19 cellular contexts compared by ENCODE assay signal in the genomic region with DNA sequence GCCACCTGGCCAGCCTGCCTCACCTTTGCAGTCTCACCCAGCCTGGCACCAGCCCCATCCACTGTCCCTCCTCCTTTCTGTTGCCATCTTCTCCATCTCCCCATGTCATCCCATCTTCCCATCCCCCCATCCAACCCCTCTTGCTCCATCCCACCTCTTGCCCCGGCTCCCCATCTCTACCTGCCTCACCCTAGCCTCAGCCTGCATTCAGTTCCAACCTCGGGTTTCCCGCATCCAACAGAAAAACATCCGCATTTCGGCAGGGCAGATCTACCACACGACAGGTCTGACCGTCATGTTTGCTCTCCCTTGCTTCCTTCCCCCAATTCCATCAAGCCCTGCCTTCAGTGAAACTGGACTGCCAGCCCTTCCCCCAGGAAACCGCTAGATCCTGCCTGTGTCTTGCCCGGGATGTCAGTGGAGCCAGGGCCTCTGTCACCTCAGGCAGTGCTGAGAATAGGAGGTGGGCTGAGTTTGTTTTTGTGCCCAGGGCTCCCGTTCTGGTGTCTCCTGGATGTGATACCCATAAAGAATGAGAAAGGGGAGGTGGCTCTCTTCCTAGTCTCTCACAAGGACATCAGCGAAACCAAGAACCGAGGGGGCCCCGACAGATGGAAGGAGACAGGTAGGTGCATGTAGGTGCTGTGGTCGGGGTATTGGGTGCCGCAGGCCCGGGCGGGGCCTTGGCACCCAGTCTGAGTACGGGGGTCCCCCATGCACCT. TPM values are rescaled to one million over a fixed set of nuclear protein-coding genes. Genes with fewer than 3 reads are reported as not detected.
DNase-seq lines count a peak whose midpoint lies in the region; ATAC-seq and TF ChIP-seq lines count a peak whose summit lies in the region.
"Had no signal": no experiment of that assay in that cellular context is flagged by ENCODE, and none has a peak within 500 bp of the region (broad histone marks: within the 10 kb centered on the region; RNA-seq: fewer than 3 reads in every experiment).

No MANE protein-coding gene starts in this region.

- intact Hi-C loops in CD4-positive, alpha-beta T cell (cut with DNase I, micrococcal nuclease): loop anchor here in 1 of 2 experiments (1.0 kb wide), 1 partner anchor 24 kb away; no protein-coding TSS in a partner anchor
- intact Hi-C loops in left ventricle myocardium inferior (cut with micrococcal nuclease): no loop called here

- no peak overlapping the region for H3K27ac ChIP-seq in CD4-positive, alpha-beta T cell (ENCODE audit: low read depth, low read length)
- H3K27ac ChIP-seq in left ventricle myocardium inferior (replicated peaks): no peak overlapping the region
- H3K27ac ChIP-seq: upper lobe of left lung had no signal

- H3K9me3 Mint-ChIP-seq in CD4-positive, alpha-beta T cell: no peaks in the 10 kb centered on the region
- H3K9me3 Mint-ChIP-seq in central memory CD8-positive, alpha-beta T cell: no peaks in the 10 kb centered on the region
- H3K9me3 Mint-ChIP-seq in naive thymus-derived CD8-positive, alpha-beta T cell: no peaks in the 10 kb centered on the region
- H3K9me3 Mint-ChIP-seq: CD8-positive, alpha-beta memory T cell had no signal

- POLR2A ChIA-PET in CD4-positive, alpha-beta T cell (lab: Charles Lee): no interaction called here
- POLR2A ChIA-PET in naive thymus-derived CD8-positive, alpha-beta T cell (lab: Charles Lee): interaction anchor here (4.4 kb wide), 1 partner anchor 8 kb away, joined by 24 read pairs; no protein-coding TSS in a partner anchor

- CTCF ChIA-PET in CD4-positive, alpha-beta T cell (lab: Charles Lee): no interaction called here

- peak in 1 of 10 experiments; percentile 25 for DNase-seq in CD4-positive, alpha-beta T cell
- DNase-seq in GM20000 (ENCODE audit: low spot score): peak; percentile 26
- DNase-seq in central memory CD8-positive, alpha-beta T cell (ENCODE audit: low spot score in 2 of 2): no peak
- DNase-seq in naive thymus-derived CD8-positive, alpha-beta T cell: no peak
- no peak for DNase-seq in NCI-H2107 treated with DMSO at 0.1 percent for 48 hours (lab: John Stamatoyannopoulos, UW; ENCODE audit: unreplicated experiment)
- DNase-seq in SKM-1 (lab: John Stamatoyannopoulos, UW; ENCODE audit: unreplicated experiment): no peak
- no peak for DNase-seq in left ventricle myocardium inferior
- DNase-seq: activated CD4-positive, alpha-beta T cell treated with anti-CD3 and anti-CD28 coated beads, Interleukin-2, amount 50 U/mL, for 1 hour; activated naive CD4-positive, alpha-beta T cell treated with Interleukin-2 at 50 U/mL for 16 hours; CD8-positive, alpha-beta memory T cell; cerebellar nuclear complex; effector memory CD4-positive, alpha-beta T cell; GF-D8; NCI-H1105; NCI-H524; stimulated activated CD4-positive, alpha-beta T cell treated with anti-CD3 and anti-CD28 coated beads, Interleukin-4, amount 100 ng/mL, for 4 hours; upper lobe of left lung had no signal

- no peak for ATAC-seq in CD4-positive, alpha-beta T cell (ENCODE audit: poor library complexity)
- ATAC-seq in central memory CD8-positive, alpha-beta T cell (replicated peaks; ENCODE audit: extremely low read depth, poor library complexity, severe bottlenecking): no peak
- ATAC-seq in naive thymus-derived CD8-positive, alpha-beta T cell: no peak
- no peak for ATAC-seq in HG03175 (IDR thresholded peaks at IDR 0.05; ENCODE audit: unreplicated experiment)

- no peaks in the 10 kb centered on the region for H3K9me3 ChIP-seq in CD4-positive, alpha-beta T cell (ENCODE audit: control insufficient read depth, low read length)
- no peaks in the 10 kb centered on the region for H3K9me3 ChIP-seq in left ventricle myocardium inferior (replicated peaks)
- H3K9me3 ChIP-seq: upper lobe of left lung had no signal

- H3K36me3 Mint-ChIP-seq in CD4-positive, alpha-beta T cell (ENCODE audit: low read depth): no peaks in the 10 kb centered on the region
- peaks cover 5% of the 10 kb centered on the region for H3K36me3 Mint-ChIP-seq in central memory CD8-positive, alpha-beta T cell (ENCODE audit: insufficient read depth)
- no peaks in the 10 kb centered on the region for H3K36me3 Mint-ChIP-seq in naive thymus-derived CD8-positive, alpha-beta T cell
- H3K36me3 Mint-ChIP-seq: CD8-positive, alpha-beta memory T cell had no signal

- no peak for TF ChIP-seq CTCF in CD4-positive, alpha-beta T cell (IDR thresholded peaks at IDR 0.05)
- TF ChIP-seq CTCF in GM20000 (IDR thresholded peaks at IDR 0.05; ENCODE audit: extremely low read depth, missing control alignments) (no peak), left ventricle myocardium inferior (IDR thresholded peaks at IDR 0.05; ENCODE audit: borderline replicate concordance) (no peak)

- no peaks in the 10 kb centered on the region for H3K27me3 ChIP-seq in CD4-positive, alpha-beta T cell (ENCODE audit: control insufficient read depth, insufficient read depth, low read length)
- H3K27me3 ChIP-seq in left ventricle myocardium inferior (ENCODE audit: low read depth): peaks cover 72% of the 10 kb centered on the region

- H3K4me3 Mint-ChIP-seq in CD4-positive, alpha-beta T cell: peak overlapping the region; percentile 17
- peak overlapping the region; percentile 44 for H3K4me3 Mint-ChIP-seq in central memory CD8-positive, alpha-beta T cell
- peak overlapping the region in 6 of 10 donors; percentile 13 to 74 (median 44) for H3K4me3 Mint-ChIP-seq in naive thymus-derived CD8-positive, alpha-beta T cell

- H3K36me3 ChIP-seq in left ventricle myocardium inferior: no peaks in the 10 kb centered on the region
- H3K36me3 ChIP-seq: upper lobe of left lung had no signal

- H3K4me1 Mint-ChIP-seq in CD4-positive, alpha-beta T cell (ENCODE audit: low read depth): peaks cover 28% of the 10 kb centered on the region
- peaks cover 12% of the 10 kb centered on the region for H3K4me1 Mint-ChIP-seq in central memory CD8-positive, alpha-beta T cell
- peaks cover 27 to 59% (median 43%) of the 10 kb centered on the region in 4 donors for H3K4me1 Mint-ChIP-seq in naive thymus-derived CD8-positive, alpha-beta T cell

- no peak overlapping the region for H3K27ac Mint-ChIP-seq in CD4-positive, alpha-beta T cell
- H3K27ac Mint-ChIP-seq in central memory CD8-positive, alpha-beta T cell (ENCODE audit: low read depth): peak overlapping the region; percentile 71
- H3K27ac Mint-ChIP-seq in naive thymus-derived CD8-positive, alpha-beta T cell: peak overlapping the region in 6 of 10 donors; percentile 25 to 79 (median 70)

- peaks cover 21% of the 10 kb centered on the region for H3K4me1 ChIP-seq in left ventricle myocardium inferior

- H3K27me3 Mint-ChIP-seq in CD4-positive, alpha-beta T cell: peaks cover 9% of the 10 kb centered on the region
- peaks cover 7% of the 10 kb centered on the region for H3K27me3 Mint-ChIP-seq in central memory CD8-positive, alpha-beta T cell
- H3K27me3 Mint-ChIP-seq in naive thymus-derived CD8-positive, alpha-beta T cell: peaks cover 0 to 5% (median 0%) of the 10 kb centered on the region in 5 donors

- no peak overlapping the region for H3K4me3 ChIP-seq in left ventricle myocardium inferior
- H3K4me3 ChIP-seq: upper lobe of left lung had no signal

RNA-seq across cellular contexts. Expression of a gene that starts 2.5 kb away (rescaled TPM):
- total RNA-seq in CD4-positive, alpha-beta T cell: 1 to 10 TPM; 2.4 to 3.4 TPM
- total RNA-seq in naive thymus-derived CD8-positive, alpha-beta T cell: 1 to 10 TPM; 7.1 to 8.5 TPM
- 1 to 10 TPM; 2.4 to 5.7 (median 3.4) TPM for polyA plus RNA-seq in naive thymus-derived CD8-positive, alpha-beta T cell
- total RNA-seq in left ventricle myocardium inferior: 0.41 TPM
- total RNA-seq: glomerular endothelial cell had no signal

RNA-seq across cellular contexts. Expression of a gene that starts 26.6 kb away (rescaled TPM):
- 10 to 100 TPM; 49.0 to 56.4 TPM for total RNA-seq in CD4-positive, alpha-beta T cell
- 10 to 100 TPM; 94.4 to 99.7 TPM for total RNA-seq in naive thymus-derived CD8-positive, alpha-beta T cell
- 10 to 100 TPM; 52.2 to 58.0 (median 56.0) TPM for polyA plus RNA-seq in naive thymus-derived CD8-positive, alpha-beta T cell
- 97.9 TPM for total RNA-seq in left ventricle myocardium inferior
